Comparison of ENCODE assay signal across 27 cellular contexts in genomic region chr7:89133357-89133756, GRCh38.
"Had no signal": no experiment of that assay in that cellular context is flagged by ENCODE, and none has a peak within 500 bp of the region (broad histone marks: within the 10 kb centered on the region; RNA-seq: fewer than 3 reads in every experiment).

No MANE protein-coding gene starts in this region.

- ATAC-seq: activated CD4-positive, CD25-positive, alpha-beta regulatory T cell treated with anti-CD3 and anti-CD28 coated beads, Interleukin-2, amount 50 U/mL, for 24 hours; activated CD8-positive, alpha-beta T cell treated with anti-CD3 and anti-CD28 coated beads for 36 hours; activated T-cell treated with anti-CD3 and anti-CD28 coated beads, Interleukin-2, amount 50 U/mL, for 4 hours; activated T-helper 17 cell treated with anti-CD3 and anti-CD28 coated beads, Interleukin-2, amount 50 U/mL, for 72 hours; esophagus mucosa; foreskin keratinocyte; gastrocnemius medialis; heart left ventricle had no signal

- H3K4me1 ChIP-seq: foreskin keratinocyte, gastrocnemius medialis, heart left ventricle had no signal

- H3K27ac ChIP-seq: brain microvascular endothelial cell, coronary artery, foreskin keratinocyte, gastrocnemius medialis, heart left ventricle, WERI-Rb-1 had no signal

- DNase-seq: activated B cell treated with CpG ODN at 0.5 μM for 24 hours; activated CD4-positive, alpha-beta T cell treated with anti-CD3 and anti-CD28 coated beads for 48 hours; activated CD4-positive, alpha-beta T cell treated with anti-CD3 and anti-CD28 coated beads, Interleukin-2, amount 50 U/mL, for 1 hour; activated CD4-positive, alpha-beta T cell treated with anti-CD3 and anti-CD28 coated beads, Interleukin-2, amount 50 U/mL, for 48 hours; activated CD8-positive, alpha-beta memory T cell treated with anti-CD3 and anti-CD28 coated beads for 24 hours; activated CD8-positive, alpha-beta T cell treated with anti-CD3 and anti-CD28 coated beads for 36 hours; activated effector memory CD4-positive, alpha-beta T cell treated with Interleukin-2 at 50 U/mL for 16 hours; activated gamma-delta T cell treated with Interleukin-2 at 50 U/mL for 16 hours; activated naive CD4-positive, alpha-beta T cell treated with anti-CD3 and anti-CD28 coated beads, Interleukin-2, amount 50 U/mL, for 16 hours; activated naive CD4-positive, alpha-beta T cell treated with Interleukin-2 at 50 U/mL for 16 hours; activated T-cell treated with anti-CD3 and anti-CD28 coated beads, Interleukin-2, amount 50 U/mL, for 4 hours; amniotic stem cell; anterior cingulate cortex; brain microvascular endothelial cell; dorsolateral prefrontal cortex; effector memory CD4-positive, alpha-beta T cell; endodermal cell; foreskin keratinocyte; gastrocnemius medialis; glutamatergic neuron; heart left ventricle; T1000; WERI-Rb-1 had no signal

- H3K27me3 ChIP-seq: brain microvascular endothelial cell, dorsolateral prefrontal cortex, foreskin keratinocyte, gastrocnemius medialis, heart left ventricle had no signal

- H3K4me3 ChIP-seq: coronary artery, dorsolateral prefrontal cortex, gastrocnemius medialis, heart left ventricle had no signal

- H3K36me3 ChIP-seq: brain microvascular endothelial cell, gastrocnemius medialis, heart left ventricle, WERI-Rb-1 had no signal

- H3K9me3 ChIP-seq: gastrocnemius medialis had no signal
